17 cellular contexts compared by ENCODE assay signal in genomic region chr16:66468321-66468965, GRCh38. TPM values are rescaled to one million over a fixed set of nuclear protein-coding genes. Genes with fewer than 3 reads are reported as not detected.
A peak's percentile ranks its signal among the peaks of the same experiment; 100 is the strongest.
DNase-seq lines count a peak whose midpoint lies in the region; ATAC-seq and TF ChIP-seq lines count a peak whose summit lies in the region.
"Had no signal": no experiment of that assay in that cellular context is flagged by ENCODE, and none has a peak within 500 bp of the region (broad histone marks: within the 10 kb centered on the region; RNA-seq: fewer than 3 reads in every experiment).

No MANE protein-coding gene starts in this region.

- H3K27me3 ChIP-seq in right atrium auricular region, result no peaks in the 10 kb centered on the region
- peaks cover 0 to 6% (median 0%) of the 10 kb centered on the region in 3 donors for H3K27me3 ChIP-seq in sigmoid colon

- H3K9me3 ChIP-seq in right atrium auricular region (peaks cover 0 to 6% of the 10 kb centered on the region in 2 donors), sigmoid colon (peaks cover 0 to 4% (median 0%) of the 10 kb centered on the region in 4 donors)

- no peaks in the 10 kb centered on the region for H3K4me1 ChIP-seq in right atrium auricular region
- H3K4me1 ChIP-seq in sigmoid colon, result no peaks in the 10 kb centered on the region
- H3K4me1 ChIP-seq: Caco-2 had no signal

- intact Hi-C loops in left ventricle myocardium superior (cut with micrococcal nuclease), result no loop called here
- intact Hi-C loops in sigmoid colon (cut with DNase I), result no loop called here

- peak; percentile 10 for DNase-seq in left ventricle myocardium superior
- no peak for DNase-seq in right atrium auricular region (ENCODE audit: low spot score)
- peak; percentile 34 for DNase-seq in chondrocyte (ENCODE audit: low spot score)
- DNase-seq in mesenteric fat pad (ENCODE audit: low spot score), result peak; percentile 11
- DNase-seq in sigmoid colon, result peak; percentile 48
- DNase-seq in midbrain (lab: John Stamatoyannopoulos, UW), result no peak
- DNase-seq: ACHN; Caco-2; CD4-positive, alpha-beta T cell; GOT3; H7; HFFc6 had no signal

- no peak for ATAC-seq in left ventricle myocardium superior
- ATAC-seq in GM18502 (IDR thresholded peaks at IDR 0.05; ENCODE audit: poor library complexity, unreplicated experiment), result no peak
- ATAC-seq in HG02884 (IDR thresholded peaks at IDR 0.05; ENCODE audit: unreplicated experiment), result no peak
- ATAC-seq: HCT116 had no signal

- H3K36me3 Mint-ChIP-seq in chondrocyte (ENCODE audit: low read depth), result peaks cover 4% of the 10 kb centered on the region

- WGBS in sigmoid colon, 2 donors, result 83 to 89% methylated on average over 11 of the region's 11 CpGs

- H3K4me3 Mint-ChIP-seq in chondrocyte (ENCODE audit: unreplicated experiment), result no peak overlapping the region
- H3K4me3 Mint-ChIP-seq: CD4-positive, alpha-beta T cell; HFFc6 had no signal

- TF ChIP-seq CTCF in right atrium auricular region (IDR thresholded peaks at IDR 0.05) (no peak), chondrocyte (IDR thresholded peaks at IDR 0.05) (no peak), sigmoid colon (IDR thresholded peaks at IDR 0.05) (no peak)

- H3K27ac Mint-ChIP-seq in chondrocyte (ENCODE audit: unreplicated experiment), result no peak overlapping the region
- H3K27ac Mint-ChIP-seq: CD4-positive, alpha-beta T cell; HFFc6 had no signal

- no peaks in the 10 kb centered on the region for H3K4me1 Mint-ChIP-seq in chondrocyte (ENCODE audit: low read depth)

- H3K4me3 ChIP-seq in right atrium auricular region (no peak overlapping the region), sigmoid colon (no peak overlapping the region)

- H3K27me3 Mint-ChIP-seq in chondrocyte (ENCODE audit: low read depth), result peaks cover 16% of the 10 kb centered on the region

- TF ChIP-seq EP300 in sigmoid colon (IDR thresholded peaks at IDR 0.05), result no peak

- H3K9me3 Mint-ChIP-seq in chondrocyte (ENCODE audit: low read depth), result peaks cover 4% of the 10 kb centered on the region
- H3K9me3 Mint-ChIP-seq: CD4-positive, alpha-beta T cell had no signal

- no peak overlapping the region for H3K27ac ChIP-seq in right atrium auricular region
- H3K27ac ChIP-seq in sigmoid colon, result no peak overlapping the region
- H3K27ac ChIP-seq: C4-2B had no signal

- H3K36me3 ChIP-seq in right atrium auricular region, result no peaks in the 10 kb centered on the region
- H3K36me3 ChIP-seq in sigmoid colon, result no peaks in the 10 kb centered on the region

- no peak for TF ChIP-seq POLR2A in sigmoid colon (IDR thresholded peaks at IDR 0.05)

RNA-seq across cellular contexts. Expression of gene BEAN1, which starts 41.3 kb away (rescaled TPM):
- total RNA-seq in left ventricle myocardium superior (3.3 TPM), right atrium auricular region (under 1 TPM; 0.48 to 0.75 TPM), chondrocyte (3.1 to 4.1 TPM (median 3.7 TPM) in 3 replicates), mesenteric fat pad (0.51 TPM), sigmoid colon (under 1 TPM in 1 of 4 donors, not detected in 3; 0.41 TPM)
- under 1 TPM in 1 of 3 donors, not detected in 2; 0.35 TPM for polyA plus RNA-seq in sigmoid colon
- total RNA-seq: Caco-2; CD4-positive, alpha-beta T cell; HFFc6 had no signal
- polyA plus RNA-seq: BJ had no signal

Comparison
In these comparisons a context has a peak if more than half of its experiments do, and no peak if none do; other contexts are left out.
1. DNase-seq: peak in left ventricle myocardium superior (single experiment), chondrocyte (single experiment), mesenteric fat pad (single experiment) and sigmoid colon (single experiment); none in right atrium auricular region (single experiment) and midbrain (single experiment).